ENCODE assay signal across 8 cellular contexts in genomic region chr9:129383415-129384088, GRCh38.
A peak's percentile ranks its signal among the peaks of the same experiment; 100 is the strongest.
DNase-seq lines count a peak whose midpoint lies in the region; ATAC-seq and TF ChIP-seq lines count a peak whose summit lies in the region.

No MANE protein-coding gene starts in this region.

- no peak for TF ChIP-seq CTCF in CD4-positive, alpha-beta T cell (IDR thresholded peaks at IDR 0.05)

- H3K27ac Mint-ChIP-seq in CD4-positive, alpha-beta T cell: peak overlapping the region; percentile 83

- CTCF ChIA-PET in CD4-positive, alpha-beta T cell (lab: Charles Lee): interaction anchor here (0.9 to 1.6 kb wide), 4 partner anchors 77 to 252 kb away, joined by 3 to 6 read pairs (median 4); no protein-coding TSS in a partner anchor

- H3K9me3 Mint-ChIP-seq in CD4-positive, alpha-beta T cell: no peaks in the 10 kb centered on the region

- H3K27ac ChIP-seq in CD4-positive, alpha-beta T cell (ENCODE audit: low read depth, low read length): peak overlapping the region; percentile 79
- H3K27ac ChIP-seq in layer of hippocampus (ENCODE audit: low read depth, low read length): peak overlapping the region; percentile 94

- no peaks in the 10 kb centered on the region for H3K27me3 Mint-ChIP-seq in CD4-positive, alpha-beta T cell

- POLR2A ChIA-PET in CD4-positive, alpha-beta T cell (lab: Charles Lee): interaction anchor here (0.6 to 2.9 kb wide), 19 partner anchors 29 to 252 kb away, joined by 3 to 14 read pairs (median 5); partner anchors contain the start of genes IER5L and NTMT1

- no peaks in the 10 kb centered on the region for H3K27me3 ChIP-seq in CD4-positive, alpha-beta T cell (ENCODE audit: control insufficient read depth, insufficient read depth, low read length)
- H3K27me3 ChIP-seq in layer of hippocampus (ENCODE audit: control insufficient read depth, insufficient read depth, low read length): no peaks in the 10 kb centered on the region

- ATAC-seq in CD4-positive, alpha-beta T cell (ENCODE audit: poor library complexity): peak; percentile 93
- ATAC-seq in GM21423 (IDR thresholded peaks at IDR 0.05; ENCODE audit: unreplicated experiment) (peak; percentile 74), HG02840 (IDR thresholded peaks at IDR 0.05; ENCODE audit: low FRiP score, unreplicated experiment) (no peak)

- DNase-seq in CD4-positive, alpha-beta T cell: peak; percentile 54 to 78 (median 68)
- DNase-seq in NCI-H1092 (lab: John Stamatoyannopoulos, UW): peak; percentile 40
- DNase-seq in activated CD4-positive, alpha-beta T cell treated with anti-CD3 and anti-CD28 coated beads for 24 hours (ENCODE audit: low read depth in 2 of 2): peak; percentile 46 to 48
- peak; percentile 78 for DNase-seq in cerebellum (ENCODE audit: low spot score)
- DNase-seq in stimulated activated CD4-positive, alpha-beta T cell treated with anti-CD3 and anti-CD28 coated beads, Interleukin-15, amount 100 ng/mL, for 48 hours (ENCODE audit: low read depth in 2 of 2): peak; percentile 46 to 56

- no peaks in the 10 kb centered on the region for H3K36me3 Mint-ChIP-seq in CD4-positive, alpha-beta T cell (ENCODE audit: low read depth)

- intact Hi-C loops in CD4-positive, alpha-beta T cell (cut with DNase I, micrococcal nuclease): loop anchor here (1.0 to 10.0 kb wide), 5 partner anchors 30 to 231 kb away; partner anchors contain the start of gene IER5L (in 1 of the 2)

- peak overlapping the region; percentile 84 for H3K4me3 Mint-ChIP-seq in CD4-positive, alpha-beta T cell

- peaks cover 10% of the 10 kb centered on the region for H3K4me1 Mint-ChIP-seq in CD4-positive, alpha-beta T cell (ENCODE audit: low read depth)

- no peaks in the 10 kb centered on the region for H3K9me3 ChIP-seq in CD4-positive, alpha-beta T cell (ENCODE audit: control insufficient read depth, low read length)
